22 cellular contexts compared by ENCODE assay signal in genomic region chrX:47180346-47180745, GRCh38.
"Had no signal": no experiment of that assay in that cellular context is flagged by ENCODE, and none has a peak within 500 bp of the region (broad histone marks: within the 10 kb centered on the region; RNA-seq: fewer than 3 reads in every experiment).

No MANE protein-coding gene starts in this region.

- ATAC-seq: lower lobe of right lung; stimulated activated memory B cell treated with anti-CD40 and anti-IgM and Interleukin-4, amounts not matched to agents 10 μg/mL and 1 μg/mL and 100 μg/mL, for 72 hours; stimulated activated naive CD8-positive, alpha-beta T cell treated with anti-CD3 and anti-CD28 coated beads, Interleukin-15, Interleukin-2, amounts not matched to agents 100 U/mL and 50 U/mL, for 24 hours had no signal

- H3K4me3 ChIP-seq: dorsolateral prefrontal cortex, esophagus muscularis mucosa, heart right ventricle, lower lobe of right lung, neural progenitor cell, psoas muscle, sigmoid colon, testis, tibial artery had no signal

- H3K9me3 ChIP-seq: esophagus muscularis mucosa, heart right ventricle, lower lobe of right lung, psoas muscle, sigmoid colon, testis, tibial artery had no signal

- H3K36me3 ChIP-seq: neural progenitor cell had no signal

- DNase-seq: cortex of kidney; effector CD4-positive, alpha-beta T cell; foreskin melanocyte; glutamatergic neuron; heart right ventricle; hippocampal formation; left ventricle myocardium superior; lower lobe of right lung; psoas muscle; right cardiac atrium; sigmoid colon; stimulated activated CD4-positive, alpha-beta T cell treated with anti-CD3 and anti-CD28 coated beads, Interleukin-4, amount 100 ng/mL, for 4 hours; stimulated activated naive CD8-positive, alpha-beta T cell treated with anti-CD3 and anti-CD28 coated beads, Interleukin-15, Interleukin-2, amounts not matched to agents 100 U/mL and 50 U/mL, for 24 hours; substantia nigra; testis had no signal

- H3K9me3 Mint-ChIP-seq: stimulated activated memory B cell treated with anti-CD40 and anti-IgM and Interleukin-4, amounts not matched to agents 10 μg/mL and 1 μg/mL and 100 μg/mL, for 72 hours; type B pancreatic cell had no signal

- H3K4me1 Mint-ChIP-seq: nephron, neural progenitor cell had no signal

- H3K4me3 Mint-ChIP-seq: nephron; neural progenitor cell; stimulated activated memory B cell treated with anti-CD40 and anti-IgM and Interleukin-4, amounts not matched to agents 10 μg/mL and 1 μg/mL and 100 μg/mL, for 72 hours; type B pancreatic cell had no signal

- H3K27me3 Mint-ChIP-seq: stimulated activated memory B cell treated with anti-CD40 and anti-IgM and Interleukin-4, amounts not matched to agents 10 μg/mL and 1 μg/mL and 100 μg/mL, for 72 hours; type B pancreatic cell had no signal

- H3K27me3 ChIP-seq: esophagus muscularis mucosa, neural progenitor cell, sigmoid colon, testis, tibial artery had no signal

- H3K27ac ChIP-seq: lower lobe of right lung, neural progenitor cell, psoas muscle had no signal

- H3K27ac Mint-ChIP-seq: nephron; neural progenitor cell; stimulated activated memory B cell treated with anti-CD40 and anti-IgM and Interleukin-4, amounts not matched to agents 10 μg/mL and 1 μg/mL and 100 μg/mL, for 72 hours; type B pancreatic cell had no signal

- H3K4me1 ChIP-seq: heart right ventricle, lower lobe of right lung, neural progenitor cell, psoas muscle had no signal
